19 cellular contexts compared by ENCODE assay signal in genomic region chr20:6956574-6956973, GRCh38.
A peak's percentile ranks its signal among the peaks of the same experiment; 100 is the strongest.
DNase-seq lines count a peak whose midpoint lies in the region; ATAC-seq, FAIRE-seq and TF ChIP-seq lines count a peak whose summit lies in the region.
"Had no signal": no experiment of that assay in that cellular context is flagged by ENCODE, and none has a peak within 500 bp of the region (broad histone marks: within the 10 kb centered on the region; RNA-seq: fewer than 3 reads in every experiment).

No MANE protein-coding gene starts in this region.

- no peak overlapping the region for H3K4me3 ChIP-seq in bronchial epithelial cell (ENCODE audit: low read depth, low read length)
- H3K4me3 ChIP-seq: SJSA1, uterus had no signal

- no peaks in the 10 kb centered on the region for H3K36me3 ChIP-seq in bronchial epithelial cell (ENCODE audit: control insufficient read depth, insufficient read depth, low read length)
- H3K36me3 ChIP-seq: SJSA1, uterus had no signal

- H3K36me3 Mint-ChIP-seq in activated naive CD8-positive, alpha-beta T cell treated with anti-CD3 and anti-CD28 coated beads, Interleukin-2, amount 50 U/mL, for 24 hours (ENCODE audit: low read depth) = no peaks in the 10 kb centered on the region
- H3K36me3 Mint-ChIP-seq: activated naive CD8-positive, alpha-beta T cell treated with anti-CD3 and anti-CD28 coated beads, Interleukin-2, amount 10 ng/mL, durations not matched to agents 7 days and 5 days; CD4-positive, CD25-positive, alpha-beta regulatory T cell had no signal

- H3K27ac Mint-ChIP-seq in activated naive CD8-positive, alpha-beta T cell treated with anti-CD3 and anti-CD28 coated beads, Interleukin-2, amount 50 U/mL, for 24 hours = no peak overlapping the region
- H3K27ac Mint-ChIP-seq: activated naive CD8-positive, alpha-beta T cell treated with anti-CD3 and anti-CD28 coated beads, Interleukin-2, amount 10 ng/mL, durations not matched to agents 7 days and 5 days; CD4-positive, CD25-positive, alpha-beta regulatory T cell had no signal

- peaks cover 16% of the 10 kb centered on the region for H3K9me3 Mint-ChIP-seq in activated naive CD8-positive, alpha-beta T cell treated with anti-CD3 and anti-CD28 coated beads, Interleukin-2, amount 50 U/mL, for 24 hours

- no peak for ATAC-seq in HG02852 (IDR thresholded peaks at IDR 0.05; ENCODE audit: unreplicated experiment)
- ATAC-seq in HG03565 (IDR thresholded peaks at IDR 0.05; ENCODE audit: unreplicated experiment) = no peak
- ATAC-seq in activated naive CD8-positive, alpha-beta T cell treated with anti-CD3 and anti-CD28 coated beads, Interleukin-2, amount 50 U/mL, for 24 hours = no peak
- ATAC-seq: HCT116 had no signal

- no peak overlapping the region for H3K4me3 Mint-ChIP-seq in activated naive CD8-positive, alpha-beta T cell treated with anti-CD3 and anti-CD28 coated beads, Interleukin-2, amount 50 U/mL, for 24 hours
- H3K4me3 Mint-ChIP-seq: activated naive CD8-positive, alpha-beta T cell treated with anti-CD3 and anti-CD28 coated beads, Interleukin-2, amount 10 ng/mL, durations not matched to agents 7 days and 5 days; CD4-positive, CD25-positive, alpha-beta regulatory T cell had no signal

- no peaks in the 10 kb centered on the region for H3K27me3 Mint-ChIP-seq in activated naive CD8-positive, alpha-beta T cell treated with anti-CD3 and anti-CD28 coated beads, Interleukin-2, amount 50 U/mL, for 24 hours
- H3K27me3 Mint-ChIP-seq: activated naive CD8-positive, alpha-beta T cell treated with anti-CD3 and anti-CD28 coated beads, Interleukin-2, amount 10 ng/mL, durations not matched to agents 7 days and 5 days; CD4-positive, CD25-positive, alpha-beta regulatory T cell had no signal

- no peaks in the 10 kb centered on the region for H3K27me3 ChIP-seq in bronchial epithelial cell (ENCODE audit: control insufficient read depth, insufficient read depth, low read length)
- H3K27me3 ChIP-seq: SJSA1, uterus had no signal

- H3K4me1 Mint-ChIP-seq in activated naive CD8-positive, alpha-beta T cell treated with anti-CD3 and anti-CD28 coated beads, Interleukin-2, amount 50 U/mL, for 24 hours = no peaks in the 10 kb centered on the region
- H3K4me1 Mint-ChIP-seq: activated naive CD8-positive, alpha-beta T cell treated with anti-CD3 and anti-CD28 coated beads, Interleukin-2, amount 10 ng/mL, durations not matched to agents 7 days and 5 days; CD4-positive, CD25-positive, alpha-beta regulatory T cell had no signal

- DNase-seq in DMS79 treated with DMSO at 0.1 percent for 48 hours (lab: John Stamatoyannopoulos, UW) (peak; percentile 40), NCI-H69 (lab: John Stamatoyannopoulos, UW) (peak; percentile 22), bronchial epithelial cell (ENCODE audit: low read depth) (peak; percentile 96), kidney glomerular epithelial cell (lab: John Stamatoyannopoulos, UW) (peak; percentile 90), amygdala (lab: John Stamatoyannopoulos, UW) (no peak)
- DNase-seq in activated naive CD8-positive, alpha-beta T cell treated with anti-CD3 and anti-CD28 coated beads, Interleukin-2, amount 50 U/mL, for 24 hours = no peak
- DNase-seq: activated naive CD8-positive, alpha-beta T cell treated with anti-CD3 and anti-CD28 coated beads, Interleukin-2, amount 10 ng/mL, durations not matched to agents 7 days and 5 days; CD4-positive, CD25-positive, alpha-beta regulatory T cell; KG1; NCI-H1105; NCI-H2107; NCI-H526 treated with DMSO at 0.1 percent for 48 hours; retina; T-helper 2 cell; uterus had no signal

- no peak for TF ChIP-seq CTCF in bronchial epithelial cell (IDR thresholded peaks at IDR 0.05; ENCODE audit: insufficient read depth, low read length, severe bottlenecking)

- no peak for FAIRE-seq in bronchial epithelial cell (lab: Jason Lieb, UNC)

Comparison
In these comparisons a context has a peak if more than half of its experiments do, and no peak if none do; other contexts are left out.
1. DNase-seq: peak in DMS79 treated with DMSO at 0.1 percent for 48 hours (single experiment), NCI-H69 (single experiment), bronchial epithelial cell (single experiment) and kidney glomerular epithelial cell (single experiment); none in amygdala (0 of 56) and activated naive CD8-positive, alpha-beta T cell treated with anti-CD3 and anti-CD28 coated beads, Interleukin-2, amount 50 U/mL, for 24 hours (single experiment).